ENCODE assay signal across 22 cellular contexts in the genomic region with DNA sequence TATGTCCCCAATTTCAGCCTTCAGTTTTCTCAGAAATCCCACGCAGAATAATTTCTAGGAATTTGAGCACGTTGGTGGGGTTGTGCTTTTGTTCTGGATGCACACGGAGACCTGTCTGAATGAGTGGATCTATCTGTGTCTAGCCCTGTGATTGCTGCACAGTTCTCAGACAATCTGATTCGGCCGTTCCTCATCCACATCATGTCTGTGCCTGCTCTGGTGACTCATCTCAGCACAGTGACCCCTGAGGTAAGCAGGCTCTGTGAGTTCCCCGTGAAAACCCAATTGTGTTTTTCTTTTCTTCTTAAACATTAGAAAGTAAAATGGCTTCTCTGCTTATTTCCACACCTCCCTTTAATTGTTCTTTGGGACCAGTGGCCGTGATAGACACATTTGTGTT. TPM values are rescaled to one million over a fixed set of nuclear protein-coding genes. Genes with fewer than 3 reads are reported as not detected.
DNase-seq lines count a peak whose midpoint lies in the region; ATAC-seq and TF ChIP-seq lines count a peak whose summit lies in the region.
"Had no signal": no experiment of that assay in that cellular context is flagged by ENCODE, and none has a peak within 500 bp of the region (broad histone marks: within the 10 kb centered on the region; RNA-seq: fewer than 3 reads in every experiment).

No MANE protein-coding gene starts in this region.

- H4K8ac ChIP-seq in IMR-90 (ENCODE audit: low read depth in 2 of 2, low read length in 2 of 2), result no peak overlapping the region; a peak in 1 of 4 replicates

- ATAC-seq in IMR-90 (ENCODE audit: low read depth) (peak; percentile 67), mucosa of descending colon (no peak)
- ATAC-seq: left lung, right lobe of liver had no signal

- no peak overlapping the region for H3K23ac ChIP-seq in IMR-90 (ENCODE audit: low read depth, low read length)

- intact Hi-C loops in IMR-90 (cut with micrococcal nuclease) (loop anchor here (5.0 kb wide), 1 partner anchor 70 kb away; no protein-coding TSS in a partner anchor), mucosa of descending colon (cut with DNase I, micrococcal nuclease) (no loop called here)

- dilution Hi-C loops in IMR-90 (cut with HindIII; ENCODE audit: low sequenced_read_pairs, unreplicated experiment), result no loop called here

- no peak for TF ChIP-seq RAD21 in IMR-90 (IDR thresholded peaks at IDR 0.05; ENCODE audit: low read length)

- no peaks in the 10 kb centered on the region for H3K27me3 ChIP-seq in IMR-90 (ENCODE audit: control insufficient read depth, insufficient read depth, low read length)
- H3K27me3 ChIP-seq: left lung, right lobe of liver, SJSA1, upper lobe of left lung had no signal

- DNase-seq in IMR-90 (peak; percentile 79), astrocyte of the hippocampus (ENCODE audit: low read depth, low spot score) (peak; percentile 46), fibroblast of pulmonary artery (ENCODE audit: low read depth) (peak; percentile 11), skeletal muscle cell (ENCODE audit: low read depth) (peak; percentile 49), mucosa of descending colon (no peak), DMS153 (lab: John Stamatoyannopoulos, UW) (no peak), GM03348 (ENCODE audit: low spot score) (no peak), dermis blood vessel endothelial cell (no peak)
- DNase-seq: activated T-cell treated with anti-CD3 and anti-CD28 coated beads, Interleukin-2, amount 50 U/mL, for 24 hours; CD4-positive, alpha-beta memory T cell; foreskin melanocyte; GOT3; Karpas-422; left lung; midbrain; NCI-H1048; NCI-H187; NCI-H526 treated with DMSO at 0.1 percent for 48 hours; right lobe of liver; upper lobe of left lung had no signal

- CTCF ChIA-PET in IMR-90 (lab: Yijun Ruan, JAX), result no interaction called here

- H3K27ac ChIP-seq in IMR-90 (ENCODE audit: insufficient read depth, low read length), result no peak overlapping the region
- H3K27ac ChIP-seq: left lung, parathyroid adenoma, right lobe of liver, SJSA1, upper lobe of left lung had no signal

- H2BK15ac ChIP-seq in IMR-90 (ENCODE audit: low read depth, low read length), result no peak overlapping the region

- H4K5ac ChIP-seq in IMR-90 (ENCODE audit: low read depth, low read length), result no peak overlapping the region

- H3K4me2 ChIP-seq in IMR-90 (ENCODE audit: low read depth, low read length), result no peak overlapping the region

- WGBS in IMR-90 (ENCODE audit: extremely low coverage in 2 of 2, insufficient read length in 1 of 2), 2 experiments, result 86% methylated on average over 2 of the region's 7 CpGs; no CpG with 5 or more reads in 1 of the 2 experiments

- in situ Hi-C loops in IMR-90 (cut with MboI; ENCODE audit: low sequenced_read_pairs), result no loop called here

- TF ChIP-seq POLR2A in IMR-90 (IDR thresholded peaks at IDR 0.05; ENCODE audit: low read depth, low read length), result no peak

- H3K9me1 ChIP-seq in IMR-90 (ENCODE audit: insufficient read depth, low read length), result no peaks in the 10 kb centered on the region

- no peak overlapping the region for H2BK120ac ChIP-seq in IMR-90 (ENCODE audit: low read depth, low read length)

- no peak overlapping the region for H3K9ac ChIP-seq in IMR-90 (ENCODE audit: low read depth, low read length)
- H3K9ac ChIP-seq: parathyroid adenoma had no signal

- POLR2A ChIA-PET in IMR-90 (lab: Charles Lee; ENCODE audit: unreplicated experiment), result no interaction called here

- no peak overlapping the region for H3K4ac ChIP-seq in IMR-90 (ENCODE audit: low read depth, low read length)

- H4K91ac ChIP-seq in IMR-90 (ENCODE audit: insufficient read depth, low read depth, low read length), result no peak overlapping the region

- TF ChIP-seq CTCF in IMR-90 (conservative IDR thresholded peaks at IDR 0.05; ENCODE audit: low read depth, low read length), result no peak
- no peak for TF ChIP-seq CTCF in fibroblast of pulmonary artery (IDR thresholded peaks at IDR 0.05; ENCODE audit: low read length, missing control alignments)
- no peak for TF ChIP-seq CTCF in mucosa of descending colon (IDR thresholded peaks at IDR 0.05)

- no peak overlapping the region for H2AK5ac ChIP-seq in IMR-90 (ENCODE audit: low read depth, low read length)

- H3K4me1 ChIP-seq in IMR-90 (ENCODE audit: control insufficient read depth, insufficient read depth, low read length), result no peaks in the 10 kb centered on the region
- H3K4me1 ChIP-seq in mucosa of descending colon (ENCODE audit: low read depth), result no peaks in the 10 kb centered on the region
- H3K4me1 ChIP-seq: left lung, parathyroid adenoma, right lobe of liver, SJSA1, upper lobe of left lung had no signal

- no peak overlapping the region for H2BK20ac ChIP-seq in IMR-90 (ENCODE audit: low read depth, low read length)

- H3K56ac ChIP-seq in IMR-90 (ENCODE audit: extremely low read depth, insufficient read depth, low read length), result no peak overlapping the region

- peaks cover 41% of the 10 kb centered on the region for H3K36me3 ChIP-seq in IMR-90 (ENCODE audit: control insufficient read depth, insufficient read depth, low read length)
- peaks cover 6% of the 10 kb centered on the region for H3K36me3 ChIP-seq in mucosa of descending colon (ENCODE audit: low read depth)

- no peaks in the 10 kb centered on the region for H4K20me1 ChIP-seq in IMR-90 (ENCODE audit: insufficient read depth, low read length)

- H3K9me3 ChIP-seq in IMR-90 (ENCODE audit: control insufficient read depth, insufficient read depth, low read length), result no peaks in the 10 kb centered on the region
- H3K9me3 ChIP-seq in mucosa of descending colon, result no peaks in the 10 kb centered on the region
- H3K9me3 ChIP-seq: left lung, right lobe of liver, upper lobe of left lung had no signal

- H3K18ac ChIP-seq in IMR-90 (ENCODE audit: low read depth, low read length), result no peak overlapping the region

- peaks cover 0 to 5% of the 10 kb centered on the region in 2 experiments; a peak in 1 of 4 replicates for H3K79me1 ChIP-seq in IMR-90 (ENCODE audit: low read depth in 1 of 2, low read length in 2 of 2)

- H3K14ac ChIP-seq in IMR-90 (replicated peaks; ENCODE audit: low read depth, low read length), result no peak overlapping the region

- no TSS peak for BruUV-seq in IMR-90 (replicated peaks; lab: Mats Ljungman, UMichigan)

- H3K4me3 ChIP-seq in IMR-90 (ENCODE audit: insufficient read depth, low read depth, low read length), result no peak overlapping the region
- no peak overlapping the region for H3K4me3 ChIP-seq in fibroblast of pulmonary artery (replicated peaks; ENCODE audit: low read depth, low read length)
- H3K4me3 ChIP-seq in skeletal muscle cell (ENCODE audit: low read depth, low read length), result no peak overlapping the region
- H3K4me3 ChIP-seq in mucosa of descending colon, result no peak overlapping the region
- H3K4me3 ChIP-seq: left lung, right lobe of liver, SJSA1, upper lobe of left lung had no signal

- no peak overlapping the region for H2AK9ac ChIP-seq in IMR-90 (replicated peaks; ENCODE audit: low read depth, low read length, poor library complexity)

- no peak overlapping the region for H2BK5ac ChIP-seq in IMR-90 (ENCODE audit: low read depth, low read length, poor library complexity, severe bottlenecking)

- H2AFZ ChIP-seq in IMR-90 (replicated peaks; ENCODE audit: low read length, poor library complexity), result no peak overlapping the region
- H2AFZ ChIP-seq: parathyroid adenoma had no signal

TF ChIP-seq in IMR-90, 13 proteins besides CTCF, POLR2A, EP300 and RAD21:
- TF ChIP-seq FOS (IDR thresholded peaks at IDR 0.05; ENCODE audit: low read depth, low read length) (peak; percentile 42), SMC3 (IDR thresholded peaks at IDR 0.05; ENCODE audit: low read depth, low read length) (no peak), CHD1 (IDR thresholded peaks at IDR 0.05; ENCODE audit: low read depth, low read length) (no peak), CEBPB (IDR thresholded peaks at IDR 0.05; ENCODE audit: low read depth, low read length) (peak; percentile 54)

RNA-seq across cellular contexts. Expression of a gene that starts 20.2 kb away (rescaled TPM):
- 18.8 and 19.4 TPM in 2 replicates for total RNA-seq in IMR-90 (2012; rRNA removed)
- 24.3 and 24.9 TPM in 2 replicates for polyA plus RNA-seq in IMR-90 (2012; rRNA removed)
- 17.0 and 19.0 TPM in 2 replicates for polyA plus RNA-seq in IMR-90 (2012; cell fraction: cytosol; rRNA removed)
- 49.8 and 61.5 TPM in 2 replicates for polyA plus RNA-seq in IMR-90 (2012; cell fraction: nucleus; rRNA removed; ENCODE audit: low replicate concordance)
- 10 to 100 TPM; 52.5 to 62.3 (median 54.6) TPM for total RNA-seq in mucosa of descending colon
- total RNA-seq in dermis blood vessel endothelial cell, result 54.1 and 60.0 TPM in 2 replicates

RNA-seq across cellular contexts. Expression of a gene that starts 20.6 kb away (rescaled TPM):
- total RNA-seq in IMR-90 (2012; rRNA removed) (72.1 and 77.2 TPM in 2 replicates), mucosa of descending colon (10 to 100 TPM; 81.1 to 86.3 (median 86.0) TPM), dermis blood vessel endothelial cell (74.5 and 85.6 TPM in 2 replicates)
- polyA plus RNA-seq in IMR-90 (2012; rRNA removed), result 82.8 and 88.4 TPM in 2 replicates
- 59.8 and 83.6 TPM in 2 replicates for polyA plus RNA-seq in IMR-90 (2012; cell fraction: cytosol; rRNA removed)
- 122 and 137 TPM in 2 replicates for polyA plus RNA-seq in IMR-90 (2012; cell fraction: nucleus; rRNA removed; ENCODE audit: low replicate concordance)

Comparison
In these comparisons a context has a peak if more than half of its experiments do, and no peak if none do; other contexts are left out.
1. DNase-seq: peak in IMR-90 (single experiment), astrocyte of the hippocampus (single experiment), fibroblast of pulmonary artery (single experiment) and skeletal muscle cell (single experiment); none in mucosa of descending colon (0 of 3), DMS153 (single experiment), GM03348 (single experiment) and dermis blood vessel endothelial cell (single experiment).